28 cellular contexts compared by ENCODE assay signal in genomic region chr1:41719128-41719527, GRCh38.
A peak's percentile ranks its signal among the peaks of the same experiment; 100 is the strongest.
DNase-seq lines count a peak whose midpoint lies in the region; ATAC-seq, FAIRE-seq and TF ChIP-seq lines count a peak whose summit lies in the region.
"Had no signal": no experiment of that assay in that cellular context is flagged by ENCODE, and none has a peak within 500 bp of the region (broad histone marks: within the 10 kb centered on the region; RNA-seq: fewer than 3 reads in every experiment).

No MANE protein-coding gene starts in this region.

- peak overlapping the region; percentile 44; the same call in 1 of the 2 replicates for H2AK5ac ChIP-seq in IMR-90 (ENCODE audit: low read depth, low read length)

- H3K4me2 ChIP-seq in IMR-90 (ENCODE audit: low read depth, low read length): no peak overlapping the region
- no peak overlapping the region for H3K4me2 ChIP-seq in K562 (ENCODE audit: insufficient read depth, low read length)
- H3K4me2 ChIP-seq: BLaER1, GM23338 had no signal

- H4K5ac ChIP-seq in IMR-90 (ENCODE audit: low read depth, low read length): no peak overlapping the region

- H4K91ac ChIP-seq in IMR-90 (ENCODE audit: insufficient read depth, low read depth, low read length): no peak overlapping the region

- DNase-seq in CD4-positive, CD25-positive, alpha-beta regulatory T cell: no peak
- DNase-seq in IMR-90 (no peak), K562 (ENCODE audit: extremely low read depth in 1 of 4, low spot score in 3 of 4) (no peak), H4 (ENCODE audit: low spot score) (no peak), HTR-8/SVneo (ENCODE audit: insufficient read length, low spot score) (no peak)
- no peak for DNase-seq in stimulated activated effector memory CD8-positive, alpha-beta T cell treated with anti-CD3 and anti-CD28 coated beads, Interleukin-12 subunit alpha, Interleukin-12 subunit beta, amount 100 ng/mL, for 72 hours (ENCODE audit: low spot score in 2 of 2)
- DNase-seq in activated CD4-positive, CD25-positive, alpha-beta regulatory T cell (lab: John Stamatoyannopoulos, UW): no peak
- DNase-seq: CD4-positive, alpha-beta memory T cell; COR-L47; DMS53; HFFc6; Kasumi-1; NCI-H1092 treated with DMSO at 0.1 percent for 48 hours; NCI-H1436; NCI-H187 treated with DMSO at 0.1 percent for 48 hours; NCI-H2107; NCI-H446; NCI-H524 treated with DMSO at 0.1 percent for 48 hours; NK-92 treated with Interleukin-12 subunit alpha and Interleukin-12 subunit beta, amount 100 ng/mL, for 24 hours; Right ventricle myocardium superior; RPMI8226; T-cell had no signal

- no peaks in the 10 kb centered on the region for H3K27me3 ChIP-seq in CD4-positive, CD25-positive, alpha-beta regulatory T cell (ENCODE audit: control insufficient read depth, insufficient read depth, low read length)
- H3K27me3 ChIP-seq in IMR-90 (ENCODE audit: control insufficient read depth, insufficient read depth, low read length) (no peaks in the 10 kb centered on the region), K562 (ENCODE audit: control insufficient read depth in 2 of 2, insufficient read depth in 2 of 2, low read length in 2 of 2) (peaks cover 2 to 35% of the 10 kb centered on the region in 2 experiments; a peak in 3 of 5 replicates)
- H3K27me3 ChIP-seq: BLaER1, SJSA1 had no signal

- H2BK5ac ChIP-seq in IMR-90 (ENCODE audit: low read depth, low read length, poor library complexity, severe bottlenecking): no peak overlapping the region

- POLR2A ChIA-PET in IMR-90 (lab: Charles Lee; ENCODE audit: unreplicated experiment): no interaction called here
- POLR2A ChIA-PET in K562 (lab: Yijun Ruan, JAX): interaction anchor here (0.9 kb wide), 1 partner anchor 9 kb away, joined by 4 read pairs; no protein-coding TSS in a partner anchor

- H3K79me1 ChIP-seq in IMR-90 (ENCODE audit: low read depth in 1 of 2, low read length in 2 of 2): no peaks in the 10 kb centered on the region

- no peak overlapping the region for H3K27ac ChIP-seq in CD4-positive, CD25-positive, alpha-beta regulatory T cell (ENCODE audit: insufficient read depth, low read length, poor library complexity, severe bottlenecking)
- H3K27ac ChIP-seq in IMR-90 (ENCODE audit: insufficient read depth, low read length): no peak overlapping the region
- no peak overlapping the region for H3K27ac ChIP-seq in K562 (ENCODE audit: extremely low read depth, low read depth, low read length)
- H3K27ac ChIP-seq: BLaER1, SJSA1 had no signal

- TF ChIP-seq RAD21 in IMR-90 (IDR thresholded peaks at IDR 0.05; ENCODE audit: low read length) (no peak), K562 (CRISPR knock-in tag; conservative IDR thresholded peaks at IDR 0.05 in 1 of 2, IDR thresholded peaks at IDR 0.05 in 1 of 2) (no peak)

- H2AFZ ChIP-seq in IMR-90 (replicated peaks; ENCODE audit: low read length, poor library complexity) (no peak overlapping the region), K562 (ENCODE audit: low read depth, low read length) (no peak overlapping the region)
- H2AFZ ChIP-seq: GM23338 had no signal

- no peak overlapping the region for H2BK120ac ChIP-seq in IMR-90 (ENCODE audit: low read depth, low read length)

- no TSS peak for BruUV-seq in IMR-90 (replicated peaks; lab: Mats Ljungman, UMichigan)
- BruUV-seq in K562 (replicated peaks; lab: Mats Ljungman, UMichigan): no TSS peak

- H4K8ac ChIP-seq in IMR-90 (ENCODE audit: low read depth in 2 of 2, low read length in 2 of 2): no peak overlapping the region

- TF ChIP-seq CTCF in IMR-90 (conservative IDR thresholded peaks at IDR 0.05; ENCODE audit: low read depth, low read length): no peak
- no peak for TF ChIP-seq CTCF in K562 (IDR thresholded peaks at IDR 0.05 in 2 of 3, conservative IDR thresholded peaks at IDR 0.05 in 1 of 3; ENCODE audit: insufficient read depth in 2 of 3, low read depth in 1 of 3, low read length in 3 of 3)

- WGBS in IMR-90 (ENCODE audit: extremely low coverage in 2 of 2, insufficient read length in 1 of 2), 2 experiments: no CpG with 5 or more reads among the region's 1 CpG
- 0% methylated on average over 1 of the region's 1 CpG for WGBS in K562 (ENCODE audit: insufficient coverage, low coverage, missing lambda C conversion rate)

- H3K27me3 Mint-ChIP-seq in CD4-positive, CD25-positive, alpha-beta regulatory T cell: no peaks in the 10 kb centered on the region
- H3K27me3 Mint-ChIP-seq: CD4-positive, alpha-beta memory T cell; T-cell had no signal

- peak overlapping the region in 2 of 3 donors; percentile 15 to 16 for H3K27ac Mint-ChIP-seq in CD4-positive, CD25-positive, alpha-beta regulatory T cell
- H3K27ac Mint-ChIP-seq in stimulated activated effector memory CD8-positive, alpha-beta T cell treated with anti-CD3 and anti-CD28 coated beads, Interleukin-12 subunit alpha, Interleukin-12 subunit beta, amount 100 ng/mL, for 72 hours: peak overlapping the region; percentile 32
- H3K27ac Mint-ChIP-seq: GM23338, HFFc6, T-cell had no signal

- no peak overlapping the region for H3K23ac ChIP-seq in IMR-90 (ENCODE audit: low read depth, low read length)

- no peak overlapping the region for H3K4ac ChIP-seq in IMR-90 (ENCODE audit: low read depth, low read length)

- H3K36me3 ChIP-seq in CD4-positive, CD25-positive, alpha-beta regulatory T cell (ENCODE audit: control insufficient read depth, insufficient read depth, low read length): no peaks in the 10 kb centered on the region
- H3K36me3 ChIP-seq in IMR-90 (ENCODE audit: control insufficient read depth, insufficient read depth, low read length) (no peaks in the 10 kb centered on the region), K562 (ENCODE audit: control insufficient read depth, insufficient read depth, low read length) (no peaks in the 10 kb centered on the region)
- H3K36me3 ChIP-seq: BLaER1, HAP-1, SJSA1 had no signal

- CTCF ChIA-PET in IMR-90 (lab: Yijun Ruan, JAX): no interaction called here
- CTCF ChIA-PET in K562 (lab: Yijun Ruan, JAX; ENCODE audit: low intra/inter-chr PET ratio): no interaction called here

- H3K9me1 ChIP-seq in IMR-90 (ENCODE audit: insufficient read depth, low read length): no peaks in the 10 kb centered on the region; the same call in 1 of the 2 replicates
- no peaks in the 10 kb centered on the region for H3K9me1 ChIP-seq in K562 (ENCODE audit: control insufficient read depth, insufficient read depth, low read length)

- ATAC-seq in CD4-positive, CD25-positive, alpha-beta regulatory T cell (ENCODE audit: low read depth in 2 of 2): no peak
- no peak for ATAC-seq in IMR-90 (ENCODE audit: low read depth)
- no peak for ATAC-seq in K562
- ATAC-seq in stimulated activated effector memory CD8-positive, alpha-beta T cell treated with anti-CD3 and anti-CD28 coated beads, Interleukin-12 subunit alpha, Interleukin-12 subunit beta, amount 100 ng/mL, for 72 hours: no peak
- ATAC-seq in esophagus mucosa: no peak
- ATAC-seq: GM23338, T-cell had no signal

- H3K79me2 ChIP-seq in K562 (ENCODE audit: control insufficient read depth, insufficient read depth, low read length): no peaks in the 10 kb centered on the region

- H3K36me3 Mint-ChIP-seq in CD4-positive, CD25-positive, alpha-beta regulatory T cell: no peaks in the 10 kb centered on the region
- no peaks in the 10 kb centered on the region for H3K36me3 Mint-ChIP-seq in stimulated activated effector memory CD8-positive, alpha-beta T cell treated with anti-CD3 and anti-CD28 coated beads, Interleukin-12 subunit alpha, Interleukin-12 subunit beta, amount 100 ng/mL, for 72 hours
- H3K36me3 Mint-ChIP-seq: CD4-positive, alpha-beta memory T cell; T-cell had no signal

- no peaks in the 10 kb centered on the region for H3K9me3 Mint-ChIP-seq in CD4-positive, CD25-positive, alpha-beta regulatory T cell
- H3K9me3 Mint-ChIP-seq in stimulated activated effector memory CD8-positive, alpha-beta T cell treated with anti-CD3 and anti-CD28 coated beads, Interleukin-12 subunit alpha, Interleukin-12 subunit beta, amount 100 ng/mL, for 72 hours: no peaks in the 10 kb centered on the region
- H3K9me3 Mint-ChIP-seq: CD4-positive, alpha-beta memory T cell; GM23338; HFFc6; T-cell had no signal

- no peaks in the 10 kb centered on the region for H3K9me3 ChIP-seq in CD4-positive, CD25-positive, alpha-beta regulatory T cell (ENCODE audit: control insufficient read depth in 2 of 2, low read length in 2 of 2)
- no peaks in the 10 kb centered on the region for H3K9me3 ChIP-seq in IMR-90 (ENCODE audit: control insufficient read depth, insufficient read depth, low read length)
- H3K9me3 ChIP-seq in K562 (replicated peaks; ENCODE audit: control insufficient read depth, insufficient read depth, low read depth, low read length): no peaks in the 10 kb centered on the region
- H3K9me3 ChIP-seq: BLaER1, HAP-1, SJSA1 had no signal

- H4K20me1 ChIP-seq in IMR-90 (ENCODE audit: insufficient read depth, low read length) (no peaks in the 10 kb centered on the region), K562 (replicated peaks; ENCODE audit: control insufficient read depth, insufficient read depth, low read length) (no peaks in the 10 kb centered on the region; the same call in 1 of the 2 replicates)
- H4K20me1 ChIP-seq: BLaER1 had no signal

- no peak overlapping the region for H3K14ac ChIP-seq in IMR-90 (replicated peaks; ENCODE audit: low read depth, low read length)

- H3K4me1 Mint-ChIP-seq in CD4-positive, CD25-positive, alpha-beta regulatory T cell: peaks cover 8 to 45% (median 29%) of the 10 kb centered on the region in 4 donors
- H3K4me1 Mint-ChIP-seq in stimulated activated effector memory CD8-positive, alpha-beta T cell treated with anti-CD3 and anti-CD28 coated beads, Interleukin-12 subunit alpha, Interleukin-12 subunit beta, amount 100 ng/mL, for 72 hours: peaks cover 59% of the 10 kb centered on the region

- H2AK9ac ChIP-seq in IMR-90 (replicated peaks; ENCODE audit: low read depth, low read length, poor library complexity): no peak overlapping the region

- TF ChIP-seq POLR2A in IMR-90 (IDR thresholded peaks at IDR 0.05; ENCODE audit: low read depth, low read length) (no peak), K562 (conservative IDR thresholded peaks at IDR 0.05) (no peak)

- peaks cover 9% of the 10 kb centered on the region for H3K4me1 ChIP-seq in CD4-positive, CD25-positive, alpha-beta regulatory T cell (ENCODE audit: control insufficient read depth, insufficient read depth, low read length, poor library complexity, severe bottlenecking)
- H3K4me1 ChIP-seq in IMR-90 (ENCODE audit: control insufficient read depth, insufficient read depth, low read length) (peaks cover 14% of the 10 kb centered on the region), K562 (replicated peaks in 1 of 2; ENCODE audit: control insufficient read depth in 2 of 2, insufficient read depth in 2 of 2, low read length in 2 of 2) (no peaks in the 10 kb centered on the region; a peak in 1 of 5 replicates)
- H3K4me1 ChIP-seq: HAP-1 had no signal

- H3K4me3 Mint-ChIP-seq in CD4-positive, CD25-positive, alpha-beta regulatory T cell: peak overlapping the region in 1 of 4 donors; percentile 14
- H3K4me3 Mint-ChIP-seq in stimulated activated effector memory CD8-positive, alpha-beta T cell treated with anti-CD3 and anti-CD28 coated beads, Interleukin-12 subunit alpha, Interleukin-12 subunit beta, amount 100 ng/mL, for 72 hours: no peak overlapping the region
- H3K4me3 Mint-ChIP-seq: GM23338, HFFc6, T-cell had no signal

- no peak overlapping the region for H3K9ac ChIP-seq in IMR-90 (ENCODE audit: low read depth, low read length)
- H3K9ac ChIP-seq in K562 (ENCODE audit: insufficient read depth in 1 of 2, low read depth in 2 of 2, low read length in 2 of 2): no peak overlapping the region
- H3K9ac ChIP-seq: BLaER1 had no signal

- no peak overlapping the region for H2BK15ac ChIP-seq in IMR-90 (ENCODE audit: low read depth, low read length)

- peak overlapping the region; percentile 37; the same call in 1 of the 2 replicates for H2BK20ac ChIP-seq in IMR-90 (ENCODE audit: low read depth, low read length)

- in situ Hi-C loops in IMR-90 (cut with MboI; ENCODE audit: low sequenced_read_pairs): no loop called here
- in situ Hi-C loops in K562 (cut with MboI): no loop called here

- no peak overlapping the region for H3K18ac ChIP-seq in IMR-90 (ENCODE audit: low read depth, low read length)

- dilution Hi-C loops in IMR-90 (cut with HindIII; ENCODE audit: low sequenced_read_pairs, unreplicated experiment): no loop called here

- intact Hi-C loops in IMR-90 (cut with micrococcal nuclease): no loop called here
- intact Hi-C loops in K562 (cut with micrococcal nuclease): no loop called here

- H3K4me3 ChIP-seq in CD4-positive, CD25-positive, alpha-beta regulatory T cell (ENCODE audit: low read depth, low read length): no peak overlapping the region
- no peak overlapping the region for H3K4me3 ChIP-seq in IMR-90 (ENCODE audit: insufficient read depth, low read depth, low read length)
- no peak overlapping the region for H3K4me3 ChIP-seq in K562
- H3K4me3 ChIP-seq: BLaER1, GM23338, HAP-1, SJSA1 had no signal

- FAIRE-seq in K562 (lab: Jason Lieb, UNC) (no peak), HTR-8/SVneo (lab: Jason Lieb, UNC) (no peak)
- FAIRE-seq: G401.6 had no signal

- no peak for TF ChIP-seq EP300 in K562 (IDR thresholded peaks at IDR 0.05; ENCODE audit: low read length)

- no peak overlapping the region for H3K56ac ChIP-seq in IMR-90 (ENCODE audit: extremely low read depth, insufficient read depth, low read length)
